ENCODE assay signal across 15 cellular contexts in the genomic region with DNA sequence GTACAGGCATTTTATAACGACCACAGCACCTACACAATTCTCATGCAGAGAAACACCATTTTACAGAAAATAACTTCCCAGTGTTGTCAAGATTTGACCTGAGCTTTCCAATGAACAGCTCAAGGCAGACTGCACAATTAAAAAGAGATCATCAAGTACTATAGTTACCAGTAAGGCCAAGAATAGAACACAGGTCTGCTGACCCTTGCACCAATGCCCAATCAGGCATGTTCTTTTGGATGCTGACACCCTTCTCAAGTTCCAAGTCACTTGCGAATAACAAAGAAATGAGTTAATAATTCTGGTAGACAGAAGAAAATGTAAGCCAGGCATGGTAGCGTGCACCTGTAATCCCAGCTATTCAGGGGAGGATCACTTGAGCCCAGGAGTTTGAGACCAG.
DNase-seq lines count a peak whose midpoint lies in the region; ATAC-seq and TF ChIP-seq lines count a peak whose summit lies in the region.
"Had no signal": no experiment of that assay in that cellular context is flagged by ENCODE, and none has a peak within 500 bp of the region (broad histone marks: within the 10 kb centered on the region; RNA-seq: fewer than 3 reads in every experiment).

No MANE protein-coding gene starts in this region.

- peaks cover 59% of the 10 kb centered on the region for H3K36me3 ChIP-seq in neutrophil
- H3K36me3 ChIP-seq in aorta (ENCODE audit: control insufficient read depth in 1 of 2, insufficient read depth in 2 of 2, low read length in 1 of 2): peaks cover 0 to 2% of the 10 kb centered on the region in 2 donors

- WGBS in aorta, 2 donors: 17 to 20% methylated on average over 3 of the region's 3 CpGs

- peak; percentile 27 for ATAC-seq in Right ventricle myocardium inferior
- ATAC-seq in aorta (ENCODE audit: low FRiP score): no peak
- no peak for ATAC-seq in GM18502 (IDR thresholded peaks at IDR 0.05; ENCODE audit: poor library complexity, unreplicated experiment)
- no peak for ATAC-seq in GM19324 (IDR thresholded peaks at IDR 0.05; ENCODE audit: low FRiP score, unreplicated experiment)
- ATAC-seq: K562; natural killer cell treated with Interleukin-12 subunit alpha and Interleukin-12 subunit beta and Interleukin-15 and Interleukin-18, amount 100 ng/mL, for 72 hours had no signal

- DNase-seq in Right ventricle myocardium inferior (ENCODE audit: missing footprints) (no peak), cardiac septum (ENCODE audit: low spot score) (no peak), fibroblast of villous mesenchyme (ENCODE audit: low read depth) (no peak), aorta (no peak), AG20443 (ENCODE audit: low spot score) (no peak)
- DNase-seq: activated T-cell treated with anti-CD3 and anti-CD28 coated beads for 4 hours, GDM1, GOT3, NCI-H2107, PC-9 had no signal

- H3K4me3 ChIP-seq in fibroblast of villous mesenchyme (ENCODE audit: low read depth, low read length) (peak overlapping the region; percentile 83), neutrophil (ENCODE audit: low read depth in 1 of 2, low read length in 1 of 2) (peak overlapping the region in 1 of 2 experiments; percentile 86), aorta (ENCODE audit: low read length in 2 of 2) (peak overlapping the region; percentile 40 to 61)
- H3K4me3 ChIP-seq: K562, PC-9 had no signal

- H3K4me1 ChIP-seq in neutrophil (ENCODE audit: control insufficient read depth in 1 of 2, insufficient read depth in 1 of 2, low read depth in 1 of 2, low read length in 1 of 2) (peaks cover 76 to 84% of the 10 kb centered on the region in 2 experiments), aorta (ENCODE audit: control insufficient read depth in 1 of 2, insufficient read depth in 2 of 2, low read length in 2 of 2) (peaks cover 0 to 4% of the 10 kb centered on the region in 2 donors)

- no peaks in the 10 kb centered on the region for H3K9me3 ChIP-seq in neutrophil
- H3K9me3 ChIP-seq in aorta (ENCODE audit: control insufficient read depth, low read length): no peaks in the 10 kb centered on the region

- TF ChIP-seq CTCF in fibroblast of villous mesenchyme (IDR thresholded peaks at IDR 0.05; ENCODE audit: insufficient read depth, low read depth, low read length) (no peak), neutrophil (IDR thresholded peaks at IDR 0.05) (no peak)

- no peaks in the 10 kb centered on the region for H3K27me3 ChIP-seq in neutrophil
- H3K27me3 ChIP-seq in aorta (ENCODE audit: control insufficient read depth in 1 of 2, insufficient read depth in 2 of 2, low read length in 1 of 2): no peaks in the 10 kb centered on the region

- intact Hi-C loops in Right ventricle myocardium inferior (cut with DNase I) (loop anchor here (5.0 kb wide), 1 partner anchor 107 kb away; no protein-coding TSS in a partner anchor), cardiac septum (cut with DNase I) (loop anchor here (5.0 kb wide), 3 partner anchors 42 to 393 kb away; a partner anchor contains a TSS), aorta (cut with DNase I) (loop anchor here in 1 of 2 donors (5.0 to 10.0 kb wide), 3 partner anchors 48 to 285 kb away; no protein-coding TSS in a partner anchor)

- peak overlapping the region; percentile 80 for H3K27ac ChIP-seq in neutrophil
- peak overlapping the region in 1 of 2 donors; percentile 68 for H3K27ac ChIP-seq in aorta (ENCODE audit: low read depth in 1 of 2, low read length in 2 of 2)
- H3K27ac ChIP-seq: PC-9 had no signal
